In genomic region chr1:115138973-115139372, GRCh38 we compare ENCODE assay signal across 8 cellular contexts. TPM values are rescaled to one million over a fixed set of nuclear protein-coding genes. Genes with fewer than 3 reads are reported as not detected.
A peak's percentile ranks its signal among the peaks of the same experiment; 100 is the strongest.
DNase-seq lines count a peak whose midpoint lies in the region; ATAC-seq, FAIRE-seq and TF ChIP-seq lines count a peak whose summit lies in the region.

No MANE protein-coding gene starts in this region.

- DNase-seq in HEK293T (ENCODE audit: extremely low spot score) (peak; percentile 90), NCI-H1092 treated with DMSO at 0.1 percent for 48 hours (lab: John Stamatoyannopoulos, UW) (peak; percentile 82), glutamatergic neuron (peak; percentile 86), posterior cingulate gyrus (peak; percentile 44 to 96 (median 74)), ureter (ENCODE audit: low spot score) (peak; percentile 90)

- peak overlapping the region; percentile 73 for H3K4me3 Mint-ChIP-seq in activated naive CD4-positive, alpha-beta T cell treated with anti-CD3 and anti-CD28 coated beads, Interleukin-2, amount 50 U/mL, for 24 hours
- no peak overlapping the region for H3K4me3 Mint-ChIP-seq in glutamatergic neuron (ENCODE audit: unreplicated experiment)

- peaks cover 7% of the 10 kb centered on the region for H3K4me1 Mint-ChIP-seq in activated naive CD4-positive, alpha-beta T cell treated with anti-CD3 and anti-CD28 coated beads, Interleukin-2, amount 50 U/mL, for 24 hours
- H3K4me1 Mint-ChIP-seq in glutamatergic neuron (ENCODE audit: low read depth, unreplicated experiment): no peaks in the 10 kb centered on the region

- peaks cover 22% of the 10 kb centered on the region for H3K27me3 Mint-ChIP-seq in activated naive CD4-positive, alpha-beta T cell treated with anti-CD3 and anti-CD28 coated beads, Interleukin-2, amount 50 U/mL, for 24 hours
- peaks cover 3% of the 10 kb centered on the region for H3K27me3 Mint-ChIP-seq in glutamatergic neuron (ENCODE audit: unreplicated experiment)

- POLR2A ChIA-PET in HEK293T (lab: Yijun Ruan, JAX): no interaction called here

- intact Hi-C loops in posterior cingulate gyrus (cut with DNase I): loop anchor here (1.0 to 5.0 kb wide), 3 partner anchors 330 to 633 kb away; no protein-coding TSS in a partner anchor

- FAIRE-seq in G401.6 (lab: Jason Lieb, UNC): peak; percentile 34

- CTCF ChIA-PET in HEK293T (lab: Yijun Ruan, JAX): interaction anchor here (0.5 to 2.7 kb wide), 8 partner anchors 8 to 457 kb away, joined by 3 to 14 read pairs (median 4); no protein-coding TSS in a partner anchor

- no peak overlapping the region for H3K27ac Mint-ChIP-seq in activated naive CD4-positive, alpha-beta T cell treated with anti-CD3 and anti-CD28 coated beads, Interleukin-2, amount 50 U/mL, for 24 hours
- H3K27ac Mint-ChIP-seq in glutamatergic neuron (ENCODE audit: unreplicated experiment): no peak overlapping the region

- no peaks in the 10 kb centered on the region for H3K36me3 Mint-ChIP-seq in activated naive CD4-positive, alpha-beta T cell treated with anti-CD3 and anti-CD28 coated beads, Interleukin-2, amount 50 U/mL, for 24 hours
- H3K36me3 Mint-ChIP-seq in glutamatergic neuron (ENCODE audit: unreplicated experiment): no peaks in the 10 kb centered on the region

- no peaks in the 10 kb centered on the region for H3K9me3 Mint-ChIP-seq in activated naive CD4-positive, alpha-beta T cell treated with anti-CD3 and anti-CD28 coated beads, Interleukin-2, amount 50 U/mL, for 24 hours
- H3K9me3 Mint-ChIP-seq in glutamatergic neuron (ENCODE audit: unreplicated experiment): no peaks in the 10 kb centered on the region

- peak; percentile 85 for TF ChIP-seq CTCF in glutamatergic neuron (IDR thresholded peaks at IDR 0.05; ENCODE audit: partially characterized antibody, unreplicated experiment)

- peak; percentile 95 for ATAC-seq in SK-N-SH treated with all-trans-retinoic acid at 6 μM for 48 hours

TF ChIP-seq in HEK293T, 16 proteins besides CTCF, POLR2A, EP300 and RAD21:
- TF ChIP-seq TARDBP (IDR thresholded peaks at IDR 0.05) (no peak), NFRKB (IDR thresholded peaks at IDR 0.05) (no peak), L3MBTL2 (conservative IDR thresholded peaks at IDR 0.05) (no peak), SUZ12 (IDR thresholded peaks at IDR 0.05) (no peak), HDGF (IDR thresholded peaks at IDR 0.05; ENCODE audit: borderline replicate concordance) (no peak), SP1 (IDR thresholded peaks at IDR 0.05) (no peak), LEF1 (IDR thresholded peaks at IDR 0.05; ENCODE audit: borderline replicate concordance) (no peak), PKNOX1 (IDR thresholded peaks at IDR 0.05) (no peak), BHLHE40 (IDR thresholded peaks at IDR 0.05; ENCODE audit: borderline replicate concordance) (no peak), FOXK2 (IDR thresholded peaks at IDR 0.05) (no peak), FOXA1 (IDR thresholded peaks at IDR 0.05) (no peak), CTBP1 (IDR thresholded peaks at IDR 0.05; ENCODE audit: borderline replicate concordance) (no peak), FOXM1 (IDR thresholded peaks at IDR 0.05; ENCODE audit: borderline replicate concordance) (no peak), ZNF384 (IDR thresholded peaks at IDR 0.05) (no peak), ELF4 (IDR thresholded peaks at IDR 0.05) (no peak), ARNT (IDR thresholded peaks at IDR 0.05) (no peak)

TF ChIP-seq in SK-N-SH treated with all-trans-retinoic acid at 6 μM for 48 hours, 23 proteins besides CTCF, POLR2A, EP300 and RAD21 (continues in another document):
- TF ChIP-seq GLIS3 (CRISPR knock-in tag; IDR thresholded peaks at IDR 0.05): no peak
- peak; percentile 62; the same call in 1 of the 2 replicates for TF ChIP-seq ZFP3 (CRISPR knock-in tag; IDR thresholded peaks at IDR 0.05)
- TF ChIP-seq PATZ1 (CRISPR knock-in tag; IDR thresholded peaks at IDR 0.05; ENCODE audit: borderline replicate concordance): no peak
- TF ChIP-seq CSRNP3 (CRISPR knock-in tag; IDR thresholded peaks at IDR 0.05): no peak
- no peak for TF ChIP-seq ZNF70 (CRISPR knock-in tag; IDR thresholded peaks at IDR 0.05)
- TF ChIP-seq ARNTL (CRISPR knock-in tag; IDR thresholded peaks at IDR 0.05; ENCODE audit: borderline replicate concordance, low read depth): no peak
- TF ChIP-seq ZNF565 (CRISPR knock-in tag; conservative IDR thresholded peaks at IDR 0.05; ENCODE audit: low read depth): no peak
- TF ChIP-seq POU6F1 (CRISPR knock-in tag; IDR thresholded peaks at IDR 0.05; ENCODE audit: borderline replicate concordance, low read depth): 0 out of 2 replicates have a peak, but pooled peaks have one; percentile 49
- TF ChIP-seq BACH2 (CRISPR knock-in tag; IDR thresholded peaks at IDR 0.05; ENCODE audit: borderline replicate concordance): no peak
- no peak for TF ChIP-seq RARB (CRISPR knock-in tag; IDR thresholded peaks at IDR 0.05)
- no peak for TF ChIP-seq TCF4 (CRISPR knock-in tag; IDR thresholded peaks at IDR 0.05; ENCODE audit: borderline replicate concordance)
- no peak for TF ChIP-seq ZNF8 (CRISPR knock-in tag; IDR thresholded peaks at IDR 0.05)
- TF ChIP-seq OSR1 (CRISPR knock-in tag; IDR thresholded peaks at IDR 0.05): no peak
- no peak for TF ChIP-seq ZFP30 (CRISPR knock-in tag; IDR thresholded peaks at IDR 0.05)
- TF ChIP-seq CREB5 (CRISPR knock-in tag; IDR thresholded peaks at IDR 0.05; ENCODE audit: low read depth): no peak
- no peak for TF ChIP-seq ISL1 (CRISPR knock-in tag; IDR thresholded peaks at IDR 0.05)

RNA-seq across cellular contexts. Expression of gene TSPAN2, which starts 49.7 kb away (rescaled TPM):
- total RNA-seq in glutamatergic neuron (ENCODE audit: unreplicated experiment) (11.2 TPM), ureter (22.0 TPM)

Comparison
In these comparisons a context has a peak if more than half of its experiments do, and no peak if none do; other contexts are left out.
1. Peak in every context shown above with its lines: DNase-seq and ATAC-seq.